ENCODE assay signal across 11 cellular contexts in the genomic region with DNA sequence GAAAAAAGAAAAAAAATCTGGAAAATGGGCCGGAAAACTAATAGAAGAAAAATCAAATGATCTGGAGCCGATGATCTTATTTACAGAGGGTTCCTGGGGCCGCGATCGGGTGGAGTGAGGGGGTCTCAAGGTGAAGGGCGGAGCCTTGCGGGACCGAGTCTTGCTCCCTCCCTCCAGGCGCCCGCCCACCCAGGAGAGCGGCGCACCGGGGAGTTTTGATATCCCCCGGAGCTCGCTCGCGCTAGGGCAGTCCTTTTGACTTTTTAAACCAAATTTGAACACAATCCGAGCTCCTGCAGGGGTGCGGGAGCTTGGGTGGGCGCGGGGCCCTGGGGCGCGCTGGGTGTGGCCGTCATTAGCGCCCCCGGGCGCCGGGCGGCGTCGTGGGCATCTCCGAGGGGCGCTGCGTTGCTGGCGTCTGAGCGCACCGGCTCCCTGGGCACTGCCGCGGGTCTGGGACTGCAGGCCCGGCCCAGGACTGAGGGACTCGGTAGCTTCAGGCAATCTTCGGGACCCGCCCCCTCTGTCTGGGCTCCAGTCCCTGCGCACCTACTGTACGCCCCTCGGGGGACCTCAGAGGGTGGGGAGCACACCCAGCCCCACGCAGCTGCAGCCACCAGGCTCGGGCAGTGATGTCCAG. TPM values are rescaled to one million over a fixed set of nuclear protein-coding genes. Genes with fewer than 3 reads are reported as not detected.
A peak's percentile ranks its signal among the peaks of the same experiment; 100 is the strongest.
DNase-seq lines count a peak whose midpoint lies in the region; ATAC-seq and TF ChIP-seq lines count a peak whose summit lies in the region.
"Had no signal": no experiment of that assay in that cellular context is flagged by ENCODE, and none has a peak within 500 bp of the region (broad histone marks: within the 10 kb centered on the region; RNA-seq: fewer than 3 reads in every experiment).

No MANE protein-coding gene starts in this region.

- TF ChIP-seq POLR2A in tibial nerve (IDR thresholded peaks at IDR 0.05) = no peak

- H3K27ac Mint-ChIP-seq in activated T-cell treated with anti-CD3 and anti-CD28 coated beads, Interleukin-2, amount 50 U/mL, for 24 hours = no peak overlapping the region
- no peak overlapping the region for H3K27ac Mint-ChIP-seq in naive thymus-derived CD4-positive, alpha-beta T cell
- no peak overlapping the region for H3K27ac Mint-ChIP-seq in CD14-positive monocyte
- H3K27ac Mint-ChIP-seq: activated naive CD8-positive, alpha-beta T cell had no signal

- peaks cover 17% of the 10 kb centered on the region for H3K36me3 Mint-ChIP-seq in activated T-cell treated with anti-CD3 and anti-CD28 coated beads, Interleukin-2, amount 50 U/mL, for 24 hours (ENCODE audit: low read depth)
- peaks cover 0 to 9% (median 0%) of the 10 kb centered on the region in 5 donors for H3K36me3 Mint-ChIP-seq in naive thymus-derived CD4-positive, alpha-beta T cell
- H3K36me3 Mint-ChIP-seq in CD14-positive monocyte = peaks cover 0 to 1% of the 10 kb centered on the region in 2 donors
- H3K36me3 Mint-ChIP-seq: activated naive CD8-positive, alpha-beta T cell had no signal

- 7 to 9% methylated on average over 27 to 40 of the region's 48 CpGs for WGBS in tibial nerve, 2 donors

- H3K4me1 Mint-ChIP-seq in activated T-cell treated with anti-CD3 and anti-CD28 coated beads, Interleukin-2, amount 50 U/mL, for 24 hours (ENCODE audit: low read depth) = peaks cover 16% of the 10 kb centered on the region
- H3K4me1 Mint-ChIP-seq in naive thymus-derived CD4-positive, alpha-beta T cell = peaks cover 0 to 18% (median 4%) of the 10 kb centered on the region in 7 donors
- peaks cover 7% of the 10 kb centered on the region for H3K4me1 Mint-ChIP-seq in CD14-positive monocyte

- TF ChIP-seq EP300 in tibial nerve (IDR thresholded peaks at IDR 0.05) = no peak

- no peak for TF ChIP-seq CTCF in foreskin keratinocyte (conservative IDR thresholded peaks at IDR 0.05)
- TF ChIP-seq CTCF in tibial nerve (IDR thresholded peaks at IDR 0.05) = no peak
- TF ChIP-seq CTCF in CD14-positive monocyte (IDR thresholded peaks at IDR 0.05) = no peak

- CTCF ChIA-PET in naive thymus-derived CD4-positive, alpha-beta T cell (lab: Charles Lee) = no interaction called here

- no peaks in the 10 kb centered on the region for H3K4me1 ChIP-seq in foreskin keratinocyte
- peaks cover 0 to 15% of the 10 kb centered on the region in 2 donors for H3K4me1 ChIP-seq in naive thymus-derived CD4-positive, alpha-beta T cell (ENCODE audit: control insufficient read depth in 2 of 2, insufficient read depth in 2 of 2, low read length in 2 of 2)
- H3K4me1 ChIP-seq in tibial nerve = peaks cover 0 to 41% (median 21%) of the 10 kb centered on the region in 4 donors

- H3K9me3 Mint-ChIP-seq in activated T-cell treated with anti-CD3 and anti-CD28 coated beads, Interleukin-2, amount 50 U/mL, for 24 hours = no peaks in the 10 kb centered on the region
- H3K9me3 Mint-ChIP-seq in naive thymus-derived CD4-positive, alpha-beta T cell = no peaks in the 10 kb centered on the region
- H3K9me3 Mint-ChIP-seq in CD14-positive monocyte = peaks cover 0 to 4% (median 0%) of the 10 kb centered on the region in 7 donors

- intact Hi-C loops in naive thymus-derived CD4-positive, alpha-beta T cell (cut with micrococcal nuclease) = no loop called here
- intact Hi-C loops in CD14-positive monocyte (cut with micrococcal nuclease) = loop anchor here in 1 of 2 donors (10.0 kb wide), 1 partner anchor 195 kb away; no protein-coding TSS in a partner anchor

- peaks cover 23% of the 10 kb centered on the region for H3K27me3 ChIP-seq in foreskin keratinocyte
- H3K27me3 ChIP-seq in naive thymus-derived CD4-positive, alpha-beta T cell (ENCODE audit: control insufficient read depth in 2 of 2, insufficient read depth in 2 of 2, low read length in 2 of 2) = no peaks in the 10 kb centered on the region
- no peaks in the 10 kb centered on the region for H3K27me3 ChIP-seq in tibial nerve

- ATAC-seq in foreskin keratinocyte = peak; percentile 46
- no peak for ATAC-seq in naive thymus-derived CD4-positive, alpha-beta T cell

- POLR2A ChIA-PET in naive thymus-derived CD4-positive, alpha-beta T cell (lab: Charles Lee) = interaction anchor here (1.1 kb wide), 1 partner anchor 11 kb away, joined by 4 read pairs; the partner anchor contains the start of gene MAF

- no peak overlapping the region for H3K4me3 ChIP-seq in naive thymus-derived CD4-positive, alpha-beta T cell (ENCODE audit: low read length)
- peak overlapping the region; percentile 47 to 66 (median 56) for H3K4me3 ChIP-seq in tibial nerve

- no peak for DNase-seq in activated T-cell treated with anti-CD3 and anti-CD28 coated beads, Interleukin-2, amount 50 U/mL, for 24 hours
- no peak for DNase-seq in activated T-cell treated with anti-CD3 and anti-CD28 coated beads for 4 hours
- no peak for DNase-seq in foreskin keratinocyte
- DNase-seq in naive thymus-derived CD4-positive, alpha-beta T cell = no peak
- no peak for DNase-seq in tibial nerve (ENCODE audit: low spot score in 2 of 2)
- no peak for DNase-seq in CD14-positive monocyte (ENCODE audit: low spot score)
- DNase-seq in NCI-H526 treated with DMSO at 0.1 percent for 48 hours (lab: John Stamatoyannopoulos, UW) = no peak
- no peak for DNase-seq in NCI-H2107 treated with DMSO at 0.1 percent for 48 hours (lab: John Stamatoyannopoulos, UW; ENCODE audit: unreplicated experiment)
- DNase-seq: NCI-H2227 treated with DMSO at 0.1 percent for 48 hours, T-helper 9 cell had no signal

- H3K9me3 ChIP-seq in naive thymus-derived CD4-positive, alpha-beta T cell (ENCODE audit: control insufficient read depth in 2 of 3, low read length in 3 of 3) = no peaks in the 10 kb centered on the region
- H3K9me3 ChIP-seq in tibial nerve = no peaks in the 10 kb centered on the region

- peak overlapping the region; percentile 63 for H3K4me3 Mint-ChIP-seq in activated T-cell treated with anti-CD3 and anti-CD28 coated beads, Interleukin-2, amount 50 U/mL, for 24 hours
- H3K4me3 Mint-ChIP-seq in naive thymus-derived CD4-positive, alpha-beta T cell = peak overlapping the region in 7 of 10 donors; percentile 14 to 62 (median 47)
- peak overlapping the region in 1 of 2 donors; percentile 79 for H3K4me3 Mint-ChIP-seq in CD14-positive monocyte
- H3K4me3 Mint-ChIP-seq: activated naive CD8-positive, alpha-beta T cell had no signal

- H3K36me3 ChIP-seq in naive thymus-derived CD4-positive, alpha-beta T cell (ENCODE audit: control insufficient read depth in 2 of 3, insufficient read depth in 3 of 3, low read length in 3 of 3) = no peaks in the 10 kb centered on the region
- H3K36me3 ChIP-seq in tibial nerve = no peaks in the 10 kb centered on the region

- peaks cover 26% of the 10 kb centered on the region for H3K27me3 Mint-ChIP-seq in activated T-cell treated with anti-CD3 and anti-CD28 coated beads, Interleukin-2, amount 50 U/mL, for 24 hours
- H3K27me3 Mint-ChIP-seq in naive thymus-derived CD4-positive, alpha-beta T cell = peaks cover 26 to 48% (median 29%) of the 10 kb centered on the region in 5 donors
- peaks cover 40 to 58% (median 45%) of the 10 kb centered on the region in 3 donors for H3K27me3 Mint-ChIP-seq in CD14-positive monocyte (ENCODE audit: low read depth in 3 of 3)

- no peak overlapping the region for H3K27ac ChIP-seq in foreskin keratinocyte
- H3K27ac ChIP-seq in naive thymus-derived CD4-positive, alpha-beta T cell (ENCODE audit: low read depth, low read length) = no peak overlapping the region
- H3K27ac ChIP-seq in tibial nerve = peak overlapping the region; percentile 83 to 95 (median 87)

RNA-seq across cellular contexts. Expression of gene MAF, which starts 10.9 kb away (rescaled TPM):
- total RNA-seq in foreskin keratinocyte = 0.81 and 2.9 TPM in 2 replicates
- 0.38 and 1.1 TPM in 2 replicates for polyA plus RNA-seq in foreskin keratinocyte
- 10 to 100 TPM in 2 of 5 experiments, 1 to 10 TPM in 3; 5.4 to 54.6 (median 7.9) TPM for total RNA-seq in naive thymus-derived CD4-positive, alpha-beta T cell
- polyA plus RNA-seq in naive thymus-derived CD4-positive, alpha-beta T cell = under 1 TPM; 0.06 to 0.08 TPM
- total RNA-seq in tibial nerve = 100 to 1,000 TPM in 3 of 4 donors, 10 to 100 TPM in 1; 75.3 to 160 (median 115) TPM
- polyA plus RNA-seq in CD14-positive monocyte = under 1 TPM in 1 of 2 donors, not detected in 1; 0.03 TPM

Comparison
In these comparisons a context has a peak if more than half of its experiments do, and no peak if none do; other contexts are left out.
1. H3K27ac ChIP-seq: peak in tibial nerve (4 of 4); none in foreskin keratinocyte (single experiment) and naive thymus-derived CD4-positive, alpha-beta T cell (single experiment).